8 cellular contexts compared by ENCODE assay signal in the genomic region with DNA sequence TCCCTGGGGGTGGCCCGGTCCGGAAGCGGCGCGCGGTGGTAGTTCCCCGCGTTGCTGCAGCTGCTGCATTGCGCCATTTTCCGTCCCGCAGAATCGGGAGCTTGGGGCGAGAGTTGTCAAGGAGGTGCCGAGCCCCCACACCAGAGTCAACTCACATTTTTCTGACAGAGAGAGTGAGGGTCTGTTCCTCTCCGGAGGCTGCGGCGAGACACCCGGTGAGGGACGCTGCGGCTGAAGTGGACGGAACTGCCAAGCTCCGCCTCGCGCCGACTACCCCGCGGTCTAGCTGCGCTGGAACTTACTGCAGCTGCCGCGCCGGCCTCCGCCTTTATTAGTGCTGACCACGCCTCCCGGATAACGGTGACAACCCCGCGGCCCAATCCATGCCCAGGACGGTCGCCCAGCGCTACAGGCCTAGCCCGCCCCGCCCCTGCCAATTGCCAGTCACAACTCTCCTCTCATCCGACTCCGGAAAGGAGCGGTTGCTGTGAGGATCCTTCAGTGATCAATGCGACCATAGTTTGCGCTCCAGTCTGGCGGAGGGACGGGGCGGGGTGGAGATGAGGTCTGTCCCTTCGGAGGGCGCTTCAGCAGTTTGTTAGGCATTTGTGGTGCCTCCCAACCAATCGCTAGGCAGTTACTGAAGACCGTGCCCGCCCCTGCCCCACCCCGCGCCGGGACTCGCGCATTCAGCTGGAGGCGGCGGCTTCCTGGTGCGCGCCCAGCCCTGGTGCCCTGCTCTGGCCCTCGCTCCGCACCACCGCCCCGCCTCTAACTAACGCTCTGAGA. TPM values are rescaled to one million over a fixed set of nuclear protein-coding genes. Genes with fewer than 3 reads are reported as not detected.
DNase-seq lines count a peak whose midpoint lies in the region; ATAC-seq and TF ChIP-seq lines count a peak whose summit lies in the region.

A gene with protein sequence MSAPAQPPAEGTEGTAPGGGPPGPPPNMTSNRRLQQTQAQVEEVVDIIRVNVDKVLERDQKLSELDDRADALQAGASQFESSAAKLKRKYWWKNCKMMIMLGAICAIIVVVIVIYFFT (minus strand): TSS at position 303 of the 789 bp plus-strand sequence. CDS start 146 bp downstream, at position 157.

- peak; percentile 97 for DNase-seq in NCI-H1694 treated with DMSO at 0.1 percent for 48 hours (lab: John Stamatoyannopoulos, UW)
- DNase-seq in T-helper 17 cell: peak; percentile 90 to 95 (median 93)
- peak; percentile 82 to 100 (median 99) for DNase-seq in amygdala (lab: John Stamatoyannopoulos, UW)
- DNase-seq in left ventricle myocardium superior: peak; percentile 98
- peak; percentile 98 to 99 for DNase-seq in psoas muscle
- peak; percentile 96 to 97 for DNase-seq in uterus

- peak within 1 kb of the TSS; percentile 91 for H3K4me3 Mint-ChIP-seq in T-helper 17 cell

- ATAC-seq in HG02885 (IDR thresholded peaks at IDR 0.05; ENCODE audit: poor library complexity, unreplicated experiment) (peak; percentile 90), T-helper 17 cell (peak; percentile 92), left ventricle myocardium superior (peak; percentile 97), psoas muscle (peak; percentile 95 to 96 (median 96))

- WGBS in psoas muscle, 3 donors: 0 to 1% (median 1%) methylated on average over 64 to 69 of the region's 69 CpGs

- H3K27me3 Mint-ChIP-seq in T-helper 17 cell: no peaks in the 10 kb centered on the region

- peaks cover 2% of the 10 kb centered on the region for H3K36me3 Mint-ChIP-seq in T-helper 17 cell (ENCODE audit: low read depth)

- no peaks in the 10 kb centered on the region for H3K27me3 ChIP-seq in psoas muscle (ENCODE audit: insufficient read depth in 3 of 3, low read length in 2 of 3)
- no peaks in the 10 kb centered on the region for H3K27me3 ChIP-seq in uterus

- H3K27ac ChIP-seq in psoas muscle (peak within 1 kb of the TSS; percentile 95), uterus (peak within 1 kb of the TSS; percentile 76 to 85)

- peak within 1 kb of the TSS; percentile 80 for H3K27ac Mint-ChIP-seq in T-helper 17 cell

- no peaks in the 10 kb centered on the region for H3K9me3 ChIP-seq in T-helper 17 cell (ENCODE audit: control insufficient read depth, low read length, poor library complexity, severe bottlenecking)
- no peaks in the 10 kb centered on the region for H3K9me3 ChIP-seq in psoas muscle
- no peaks in the 10 kb centered on the region for H3K9me3 ChIP-seq in uterus

- H3K4me3 ChIP-seq in psoas muscle: peak within 1 kb of the TSS; percentile 91
- peak within 1 kb of the TSS; percentile 54 to 74 for H3K4me3 ChIP-seq in uterus

- TF ChIP-seq CTCF in psoas muscle (IDR thresholded peaks at IDR 0.05) (no peak), uterus (IDR thresholded peaks at IDR 0.05) (peak in 1 of 4 experiments; percentile 2)

- H3K36me3 ChIP-seq in psoas muscle (ENCODE audit: insufficient read depth in 1 of 2, low read depth in 1 of 2): peaks cover 0 to 13% of the 10 kb centered on the region in 2 donors
- H3K36me3 ChIP-seq in uterus: no peaks in the 10 kb centered on the region

- H3K4me1 ChIP-seq in psoas muscle: peaks cover 21% of the 10 kb centered on the region
- no peaks in the 10 kb centered on the region for H3K4me1 ChIP-seq in uterus

- TF ChIP-seq POLR2A in GM15510 (IDR thresholded peaks at IDR 0.05; ENCODE audit: borderline replicate concordance, extremely low read depth, insufficient read length) (peak; percentile 100), uterus (IDR thresholded peaks at IDR 0.05) (peak; percentile 99)

- intact Hi-C loops in left ventricle myocardium superior (cut with micrococcal nuclease) (no loop called here), psoas muscle (cut with DNase I) (loop anchor here in 1 of 2 donors (1.0 kb wide), 1 partner anchor 23 kb away; the partner anchor contains the start of gene MRPL51), uterus (cut with DNase I; ENCODE audit: low total_unique reads) (no loop called here)

- H3K4me1 Mint-ChIP-seq in T-helper 17 cell: peaks cover 42% of the 10 kb centered on the region

RNA-seq across cellular contexts. Expression of the gene that starts here (rescaled TPM):
- 10 to 100 TPM; 33.1 to 38.5 TPM for total RNA-seq in T-helper 17 cell
- 3.6 TPM for total RNA-seq in left ventricle myocardium superior
- total RNA-seq in psoas muscle: 1 to 10 TPM; 1.5 to 6.2 (median 3.2) TPM
- 10 to 100 TPM in 1 of 3 donors, 1 to 10 TPM in 2; 1.9 to 16.9 (median 2.1) TPM for polyA plus RNA-seq in psoas muscle
- 10 to 100 TPM in 1 of 4 donors, 1 to 10 TPM in 3; 1.0 to 17.7 (median 6.8) TPM for total RNA-seq in uterus

Comparison
In these comparisons a context has a peak if more than half of its experiments do, and no peak if none do; other contexts are left out.
1. Peak in every context shown above with its lines: DNase-seq, ATAC-seq, H3K4me3 ChIP-seq and H3K27ac ChIP-seq.